26 cellular contexts compared by ENCODE assay signal in genomic region chr6:122977180-122977579, GRCh38. TPM values are rescaled to one million over a fixed set of nuclear protein-coding genes. Genes with fewer than 3 reads are reported as not detected.
DNase-seq lines count a peak whose midpoint lies in the region; ATAC-seq, FAIRE-seq and TF ChIP-seq lines count a peak whose summit lies in the region.
"Had no signal": no experiment of that assay in that cellular context is flagged by ENCODE, and none has a peak within 500 bp of the region (broad histone marks: within the 10 kb centered on the region; RNA-seq: fewer than 3 reads in every experiment).

No MANE protein-coding gene starts in this region.

- no peak overlapping the region for H3K4ac ChIP-seq in IMR-90 (ENCODE audit: low read depth, low read length)

- H3K79me2 ChIP-seq in HepG2 (ENCODE audit: insufficient read depth, low read length) (no peaks in the 10 kb centered on the region), K562 (ENCODE audit: control insufficient read depth, insufficient read depth, low read length) (no peaks in the 10 kb centered on the region)

- in situ Hi-C loops in HepG2 (cut with HindIII; ENCODE audit: extremely low pct_ligation_motif_present, low pct_unique_long_range_greater_than_20kb): no loop called here
- in situ Hi-C loops in IMR-90 (cut with MboI; ENCODE audit: low sequenced_read_pairs): no loop called here
- in situ Hi-C loops in K562 (cut with MboI): no loop called here

- dilution Hi-C loops in IMR-90 (cut with HindIII; ENCODE audit: low sequenced_read_pairs, unreplicated experiment): no loop called here

- H2AK9ac ChIP-seq in IMR-90 (replicated peaks; ENCODE audit: low read depth, low read length, poor library complexity): no peak overlapping the region

- H3K4me3 Mint-ChIP-seq in nephron progenitor cell: no peak overlapping the region
- H3K4me3 Mint-ChIP-seq: CD14-positive monocyte; CD4-positive, alpha-beta memory T cell; CD4-positive, CD25-positive, alpha-beta regulatory T cell; CD8-positive, alpha-beta memory T cell had no signal

- H3K14ac ChIP-seq in IMR-90 (replicated peaks; ENCODE audit: low read depth, low read length): no peak overlapping the region

- intact Hi-C loops in HepG2 (cut with micrococcal nuclease; ENCODE audit: unreplicated experiment): no loop called here
- intact Hi-C loops in right lobe of liver (cut with DNase I): no loop called here
- intact Hi-C loops in IMR-90 (cut with micrococcal nuclease): no loop called here
- intact Hi-C loops in K562 (cut with micrococcal nuclease): no loop called here

- H4K5ac ChIP-seq in IMR-90 (ENCODE audit: low read depth, low read length): no peak overlapping the region

- H3K9me3 ChIP-seq in HepG2 (ENCODE audit: low read length) (peaks cover 4% of the 10 kb centered on the region; the same call in 1 of the 2 replicates), right lobe of liver (no peaks in the 10 kb centered on the region), IMR-90 (ENCODE audit: control insufficient read depth, insufficient read depth, low read length) (0 out of 2 replicates have a peak, but pooled peaks cover 2% of the 10 kb centered on the region), K562 (replicated peaks; ENCODE audit: control insufficient read depth, insufficient read depth, low read depth, low read length) (no peaks in the 10 kb centered on the region)
- H3K9me3 ChIP-seq: BE2C, BLaER1 had no signal

- H2BK120ac ChIP-seq in IMR-90 (ENCODE audit: low read depth, low read length): no peak overlapping the region

- no peaks in the 10 kb centered on the region for H3K4me1 Mint-ChIP-seq in nephron progenitor cell
- H3K4me1 Mint-ChIP-seq: CD14-positive monocyte; CD4-positive, alpha-beta memory T cell; CD4-positive, CD25-positive, alpha-beta regulatory T cell; CD8-positive, alpha-beta memory T cell had no signal

- no peaks in the 10 kb centered on the region for H3K4me1 ChIP-seq in HepG2 (ENCODE audit: insufficient read depth, low read length)
- no peaks in the 10 kb centered on the region for H3K4me1 ChIP-seq in right lobe of liver
- no peaks in the 10 kb centered on the region for H3K4me1 ChIP-seq in IMR-90 (ENCODE audit: control insufficient read depth, insufficient read depth, low read length)
- no peaks in the 10 kb centered on the region for H3K4me1 ChIP-seq in K562 (replicated peaks in 1 of 2; ENCODE audit: control insufficient read depth in 2 of 2, insufficient read depth in 2 of 2, low read length in 2 of 2)
- H3K4me1 ChIP-seq: BE2C, BLaER1 had no signal

- FAIRE-seq in HepG2 (lab: Jason Lieb, UNC): no peak
- FAIRE-seq in K562 (lab: Jason Lieb, UNC): no peak
- FAIRE-seq: D721Med, GM12878, GM12892, GM18507 had no signal

- H2AK5ac ChIP-seq in IMR-90 (ENCODE audit: low read depth, low read length): no peak overlapping the region

- H3K18ac ChIP-seq in IMR-90 (ENCODE audit: low read depth, low read length): no peak overlapping the region

- H4K20me1 ChIP-seq in HepG2 (ENCODE audit: insufficient read depth, low read length) (no peaks in the 10 kb centered on the region), IMR-90 (ENCODE audit: insufficient read depth, low read length) (no peaks in the 10 kb centered on the region), K562 (replicated peaks; ENCODE audit: control insufficient read depth, insufficient read depth, low read length) (no peaks in the 10 kb centered on the region)
- H4K20me1 ChIP-seq: BLaER1 had no signal

- no peak overlapping the region for H2BK20ac ChIP-seq in IMR-90 (ENCODE audit: low read depth, low read length)

- no peaks in the 10 kb centered on the region for H3K9me3 Mint-ChIP-seq in nephron progenitor cell

- TF ChIP-seq CTCF in HepG2 (CRISPR knock-in tag; IDR thresholded peaks at IDR 0.05) (no peak), right lobe of liver (IDR thresholded peaks at IDR 0.05) (no peak), IMR-90 (conservative IDR thresholded peaks at IDR 0.05; ENCODE audit: low read depth, low read length) (no peak), K562 (IDR thresholded peaks at IDR 0.05 in 2 of 3, conservative IDR thresholded peaks at IDR 0.05 in 1 of 3; ENCODE audit: insufficient read depth in 2 of 3, low read depth in 1 of 3, low read length in 3 of 3) (no peak), nephron progenitor cell (IDR thresholded peaks at IDR 0.05) (no peak)

- H3K4me3 ChIP-seq in HepG2 (replicated peaks in 1 of 3; ENCODE audit: insufficient read depth in 1 of 3, low read depth in 2 of 3, low read length in 3 of 3) (no peak overlapping the region), right lobe of liver (no peak overlapping the region), IMR-90 (ENCODE audit: insufficient read depth, low read depth, low read length) (no peak overlapping the region), K562 (no peak overlapping the region)
- H3K4me3 ChIP-seq: BLaER1, GM12878 had no signal

- no peaks in the 10 kb centered on the region for H3K79me1 ChIP-seq in IMR-90 (ENCODE audit: low read depth in 1 of 2, low read length in 2 of 2)

- H3K27ac ChIP-seq in HepG2 (ENCODE audit: extremely low read length, insufficient read depth, low read length): no peak overlapping the region
- no peak overlapping the region for H3K27ac ChIP-seq in right lobe of liver
- no peak overlapping the region for H3K27ac ChIP-seq in IMR-90 (ENCODE audit: insufficient read depth, low read length)
- no peak overlapping the region for H3K27ac ChIP-seq in K562 (ENCODE audit: extremely low read depth, low read depth, low read length)
- H3K27ac ChIP-seq: 22Rv1, BLaER1 had no signal

- H4K91ac ChIP-seq in IMR-90 (ENCODE audit: insufficient read depth, low read depth, low read length): no peak overlapping the region

- no peak overlapping the region for H4K8ac ChIP-seq in IMR-90 (ENCODE audit: low read depth in 2 of 2, low read length in 2 of 2)

- peaks cover 7% of the 10 kb centered on the region for H3K27me3 Mint-ChIP-seq in nephron progenitor cell (ENCODE audit: low read depth, poor library complexity)
- H3K27me3 Mint-ChIP-seq: CD4-positive, alpha-beta memory T cell; CD4-positive, CD25-positive, alpha-beta regulatory T cell; CD8-positive, alpha-beta memory T cell had no signal

- WGBS in HepG2 (ENCODE audit: low lambda C conversion rate): 4% methylated on average over 4 of the region's 4 CpGs
- 31% methylated on average over 3 of the region's 4 CpGs for WGBS in right lobe of liver (ENCODE audit: insufficient coverage, low coverage, low lambda C conversion rate, missing lambda C conversion rate)
- no CpG with 5 or more reads among the region's 4 CpGs for WGBS in IMR-90 (ENCODE audit: extremely low coverage in 2 of 2, insufficient read length in 1 of 2), 2 experiments
- WGBS in K562 (ENCODE audit: insufficient coverage, low coverage, missing lambda C conversion rate): 0% methylated on average over 4 of the region's 4 CpGs

- CTCF ChIA-PET in HepG2 (lab: Yijun Ruan, JAX; ENCODE audit: low intra/inter-chr PET ratio, low total read pairs): no interaction called here
- CTCF ChIA-PET in IMR-90 (lab: Yijun Ruan, JAX): no interaction called here
- CTCF ChIA-PET in K562 (lab: Yijun Ruan, JAX; ENCODE audit: low intra/inter-chr PET ratio): no interaction called here

- H3K27ac Mint-ChIP-seq in nephron progenitor cell: no peak overlapping the region
- H3K27ac Mint-ChIP-seq: CD14-positive monocyte; CD4-positive, alpha-beta memory T cell; CD4-positive, CD25-positive, alpha-beta regulatory T cell; CD8-positive, alpha-beta memory T cell had no signal

- H3K9me1 ChIP-seq in IMR-90 (ENCODE audit: insufficient read depth, low read length) (no peaks in the 10 kb centered on the region), K562 (ENCODE audit: control insufficient read depth, insufficient read depth, low read length) (no peaks in the 10 kb centered on the region)

- DNase-seq in HepG2 (ENCODE audit: low spot score) (no peak), right lobe of liver (no peak), IMR-90 (no peak), K562 (ENCODE audit: extremely low read depth in 1 of 4, low spot score in 3 of 4) (no peak), D341Med (ENCODE audit: low spot score) (no peak), nephron progenitor cell (no peak)
- DNase-seq: ACHN; BE2C; C1 segment of cervical spinal cord; CD4-positive, alpha-beta memory T cell; CD4-positive, CD25-positive, alpha-beta regulatory T cell; CD8-positive, alpha-beta memory T cell; COR-L47; DMS79 treated with DMSO at 0.1 percent for 48 hours; EL; GDM1 had no signal

- H3K27me3 ChIP-seq in HepG2 (ENCODE audit: control insufficient read depth in 1 of 2, insufficient read depth in 2 of 2, low read length in 2 of 2) (no peaks in the 10 kb centered on the region), right lobe of liver (no peaks in the 10 kb centered on the region), IMR-90 (ENCODE audit: control insufficient read depth, insufficient read depth, low read length) (no peaks in the 10 kb centered on the region), K562 (ENCODE audit: control insufficient read depth in 2 of 2, insufficient read depth in 2 of 2, low read length in 2 of 2) (no peaks in the 10 kb centered on the region)
- H3K27me3 ChIP-seq: BE2C, BLaER1 had no signal

- BruUV-seq in HepG2 (replicated peaks; lab: Mats Ljungman, UMichigan): no TSS peak
- no TSS peak for BruUV-seq in IMR-90 (replicated peaks; lab: Mats Ljungman, UMichigan)
- no TSS peak for BruUV-seq in K562 (replicated peaks; lab: Mats Ljungman, UMichigan)

- no peak overlapping the region for H3K56ac ChIP-seq in IMR-90 (ENCODE audit: extremely low read depth, insufficient read depth, low read length)

- ATAC-seq in HepG2: no peak
- ATAC-seq in right lobe of liver: no peak
- no peak for ATAC-seq in IMR-90 (ENCODE audit: low read depth)
- no peak for ATAC-seq in K562
- ATAC-seq: GM12878 had no signal

- H2BK5ac ChIP-seq in IMR-90 (ENCODE audit: low read depth, low read length, poor library complexity, severe bottlenecking): no peak overlapping the region

- no peak for TF ChIP-seq EP300 in HepG2 (IDR thresholded peaks at IDR 0.05; ENCODE audit: low read depth in 2 of 2, low read length in 2 of 2)
- no peak for TF ChIP-seq EP300 in HepG2 (CRISPR knock-in tag; IDR thresholded peaks at IDR 0.05; ENCODE audit: borderline replicate concordance)
- TF ChIP-seq EP300 in K562 (IDR thresholded peaks at IDR 0.05; ENCODE audit: low read length): no peak

- no peaks in the 10 kb centered on the region for H3K36me3 ChIP-seq in HepG2 (replicated peaks in 1 of 2; ENCODE audit: control insufficient read depth in 1 of 2, insufficient read depth in 2 of 2, low read length in 2 of 2)
- no peaks in the 10 kb centered on the region for H3K36me3 ChIP-seq in right lobe of liver
- H3K36me3 ChIP-seq in IMR-90 (ENCODE audit: control insufficient read depth, insufficient read depth, low read length): no peaks in the 10 kb centered on the region
- H3K36me3 ChIP-seq in K562 (ENCODE audit: control insufficient read depth, insufficient read depth, low read length): no peaks in the 10 kb centered on the region
- H3K36me3 ChIP-seq: BE2C, BLaER1 had no signal

- no peak overlapping the region for H3K23ac ChIP-seq in IMR-90 (ENCODE audit: low read depth, low read length)

- H2BK15ac ChIP-seq in IMR-90 (ENCODE audit: low read depth, low read length): no peak overlapping the region

- H3K9ac ChIP-seq in HepG2 (ENCODE audit: insufficient read depth, low read depth, low read length) (no peak overlapping the region), IMR-90 (ENCODE audit: low read depth, low read length) (no peak overlapping the region), K562 (ENCODE audit: insufficient read depth in 1 of 2, low read depth in 2 of 2, low read length in 2 of 2) (no peak overlapping the region)
- H3K9ac ChIP-seq: BLaER1 had no signal

- POLR2A ChIA-PET in HepG2 (lab: Yijun Ruan, JAX) (no interaction called here), IMR-90 (lab: Charles Lee; ENCODE audit: unreplicated experiment) (no interaction called here), K562 (lab: Yijun Ruan, JAX) (no interaction called here)

- no peak overlapping the region for H2AFZ ChIP-seq in HepG2 (ENCODE audit: low read length)
- no peak overlapping the region for H2AFZ ChIP-seq in IMR-90 (replicated peaks; ENCODE audit: low read length, poor library complexity)
- no peak overlapping the region for H2AFZ ChIP-seq in K562 (ENCODE audit: low read depth, low read length)

- TF ChIP-seq RAD21 in HepG2 (CRISPR knock-in tag; IDR thresholded peaks at IDR 0.05) (no peak), IMR-90 (IDR thresholded peaks at IDR 0.05; ENCODE audit: low read length) (no peak), K562 (CRISPR knock-in tag; conservative IDR thresholded peaks at IDR 0.05 in 1 of 2, IDR thresholded peaks at IDR 0.05 in 1 of 2) (no peak)

- H3K4me2 ChIP-seq in HepG2 (ENCODE audit: low read depth, low read length) (no peak overlapping the region), IMR-90 (ENCODE audit: low read depth, low read length) (no peak overlapping the region), K562 (ENCODE audit: insufficient read depth, low read length) (no peak overlapping the region)
- H3K4me2 ChIP-seq: BLaER1 had no signal

- no peak for TF ChIP-seq POLR2A in HepG2 (IDR thresholded peaks at IDR 0.05; ENCODE audit: insufficient read depth in 1 of 2, low read depth in 2 of 2, low read length in 2 of 2)
- no peak for TF ChIP-seq POLR2A in right lobe of liver (IDR thresholded peaks at IDR 0.05)
- no peak for TF ChIP-seq POLR2A in IMR-90 (IDR thresholded peaks at IDR 0.05; ENCODE audit: low read depth, low read length)
- TF ChIP-seq POLR2A in K562 (conservative IDR thresholded peaks at IDR 0.05): no peak

- no peaks in the 10 kb centered on the region for H3K36me3 Mint-ChIP-seq in nephron progenitor cell (ENCODE audit: low read depth)
- H3K36me3 Mint-ChIP-seq: CD14-positive monocyte; CD4-positive, alpha-beta memory T cell; CD4-positive, CD25-positive, alpha-beta regulatory T cell; CD8-positive, alpha-beta memory T cell had no signal

RNA-seq across cellular contexts. Expression of gene CLVS2, which starts 18.9 kb away (rescaled TPM):
- total RNA-seq in HepG2 (2016; rRNA removed; fragmentation: Illumina TruSeq; extraction: Trizol) (not detected in 2 replicates), right lobe of liver (under 1 TPM in 2 of 6 experiments, not detected in 4; 0.02 to 0.15 TPM), IMR-90 (2012; rRNA removed) (not detected in 2 replicates), K562 (2014; rRNA removed) (under 0.01 and 0.36 TPM in 2 replicates), K562 (2014; rRNA removed; fragmentation: Illumina TruSeq; extraction: Trizol) (0.03 TPM in 1 of 2 replicates, not detected in the other), K562 (2015; rRNA removed; fragmentation: Illumina TruSeq; extraction: Trizol) (0.04 and 0.08 TPM in 2 replicates), K562 (2021) (0.13 TPM in 1 of 2 replicates, not detected in the other)
- not detected in 2 replicates for total RNA-seq in HepG2 (2016; cell fraction: cytosol; rRNA removed; fragmentation: Illumina TruSeq; extraction: Trizol; ENCODE audit: low read depth)
- total RNA-seq in HepG2 (2016; cell fraction: insoluble cytoplasmic fraction; rRNA removed; fragmentation: Illumina TruSeq; extraction: Trizol): not detected in 2 replicates
- not detected in 2 replicates for total RNA-seq in HepG2 (2016; cell fraction: membrane; rRNA removed; fragmentation: Illumina TruSeq; extraction: Trizol)
- not detected in 2 replicates for total RNA-seq in HepG2 (2016; cell fraction: nucleus; rRNA removed; fragmentation: Illumina TruSeq; extraction: Trizol)
- polyA plus RNA-seq in HepG2 (2011; rRNA removed) (not detected in 2 replicates), IMR-90 (2012; rRNA removed) (0.02 TPM in 1 of 2 replicates, not detected in the other), K562 (2011; rRNA removed) (0.04 TPM in 1 of 2 replicates, not detected in the other), K562 (2014; fragmentation: Illumina TruSeq; extraction: Trizol) (0.01 and 0.04 TPM in 2 replicates), K562 (2014; fragmentation: Nextera tagmentation; extraction: Ambion mirVana) (under 1 TPM in 1 of 2 experiments, not detected in 1; 0.01 TPM), K562 (2014; rRNA removed) (0.03 TPM in 1 of 2 replicates, not detected in the other)
- not detected in 2 replicates for polyA plus RNA-seq in HepG2 (2011; cell fraction: cytosol; rRNA removed)
- polyA plus RNA-seq in HepG2 (2011; cell fraction: nucleus; rRNA removed): not detected in 2 replicates
- polyA plus RNA-seq in HepG2 (2012): not detected in 2 replicates
- polyA plus RNA-seq in HepG2 (2016; cell fraction: cytosol; fragmentation: Illumina TruSeq; extraction: Trizol; ENCODE audit: low read depth): not detected in 2 replicates
- not detected in 2 replicates for polyA plus RNA-seq in HepG2 (2016; cell fraction: insoluble cytoplasmic fraction; fragmentation: Illumina TruSeq; extraction: Trizol; ENCODE audit: low read depth)
- not detected in 2 replicates for polyA plus RNA-seq in HepG2 (2016; cell fraction: membrane; fragmentation: Illumina TruSeq; extraction: Trizol; ENCODE audit: low read depth)
- not detected in 2 replicates for polyA plus RNA-seq in HepG2 (2016; cell fraction: nucleus; fragmentation: Illumina TruSeq; extraction: Trizol; ENCODE audit: insufficient read depth, low read depth)
- not detected in 2 replicates for polyA minus RNA-seq in HepG2 (2011; rRNA and poly(A)+ RNA removed; ENCODE audit: low replicate concordance)
- not detected in 2 replicates for polyA minus RNA-seq in HepG2 (2011; cell fraction: cytosol; rRNA and poly(A)+ RNA removed)
- not detected in 2 replicates for polyA minus RNA-seq in HepG2 (2011; cell fraction: nucleus; rRNA and poly(A)+ RNA removed)
- not detected in 2 replicates for polyA plus RNA-seq in IMR-90 (2012; cell fraction: cytosol; rRNA removed)
- polyA plus RNA-seq in IMR-90 (2012; cell fraction: nucleus; rRNA removed; ENCODE audit: low replicate concordance): not detected in 2 replicates
- 0.07 TPM in 2 replicates for total RNA-seq in K562 (2011; cell fraction: chromatin; rRNA removed; ENCODE audit: low replicate concordance)
- total RNA-seq in K562 (2011; cell fraction: nucleolus; rRNA removed): under 0.01 TPM in 1 of 2 replicates, not detected in the other
- 0.08 TPM in 1 of 2 replicates, not detected in the other for total RNA-seq in K562 (2011; cell fraction: nucleoplasm; rRNA removed)
- polyA plus RNA-seq in K562 (2011; cell fraction: cytosol; rRNA removed): 0.01 TPM in 1 of 2 replicates, not detected in the other
- polyA plus RNA-seq in K562 (2011; cell fraction: nucleus; rRNA removed): 0.06 TPM in 1 of 2 replicates, not detected in the other
- polyA plus RNA-seq in K562 (2012): 0.03 and 0.07 TPM in 2 replicates
- polyA minus RNA-seq in K562 (2011; rRNA and poly(A)+ RNA removed): 0.14 TPM in 1 of 2 replicates, not detected in the other
- not detected in 2 replicates for polyA minus RNA-seq in K562 (2011; cell fraction: cytosol; rRNA and poly(A)+ RNA removed)
- polyA minus RNA-seq in K562 (2011; cell fraction: nucleus; rRNA and poly(A)+ RNA removed): under 0.01 TPM in 1 of 2 replicates, not detected in the other
- total RNA-seq: A172; CD4-positive, alpha-beta memory T cell; CD4-positive, CD25-positive, alpha-beta regulatory T cell; CD8-positive, alpha-beta memory T cell; G401; GM12878 had no signal
- polyA plus RNA-seq: AG04450; CD14-positive monocyte; CD4-positive, alpha-beta memory T cell; CD4-positive, CD25-positive, alpha-beta regulatory T cell; CD8-positive, alpha-beta memory T cell; GM12878 had no signal

Comparison
In these comparisons a context has a peak if more than half of its experiments do, and no peak if none do; other contexts are left out.
1. Of the 241 proteins assayed by ChIP-seq in both HepG2 and K562: peak only in HepG2: MAFK; only in K562: MAFG and NFE2; in both: MAFF; in neither: 237.